Comparison of ENCODE assay signal across 8 cellular contexts in genomic region chr16:1983544-1984346, GRCh38. TPM values are rescaled to one million over a fixed set of nuclear protein-coding genes. Genes with fewer than 3 reads are reported as not detected.
DNase-seq lines count a peak whose midpoint lies in the region; ATAC-seq and TF ChIP-seq lines count a peak whose summit lies in the region.

TSS of gene GFER (plus strand) at chr16:1984193. CDS start at chr16:1984219, 26 bp downstream.

- no peaks in the 10 kb centered on the region for H3K36me3 ChIP-seq in CD4-positive, CD25-positive, alpha-beta regulatory T cell (ENCODE audit: control insufficient read depth, insufficient read depth, low read length)

- H3K4me1 ChIP-seq in CD4-positive, CD25-positive, alpha-beta regulatory T cell (ENCODE audit: control insufficient read depth, insufficient read depth, low read length, poor library complexity, severe bottlenecking): peaks cover 25% of the 10 kb centered on the region

- H3K27me3 ChIP-seq in CD4-positive, CD25-positive, alpha-beta regulatory T cell (ENCODE audit: control insufficient read depth, insufficient read depth, low read length): peaks cover 14% of the 10 kb centered on the region

- H3K36me3 Mint-ChIP-seq in CD4-positive, CD25-positive, alpha-beta regulatory T cell: no peaks in the 10 kb centered on the region

- peaks cover 0 to 2% (median 0%) of the 10 kb centered on the region in 7 donors for H3K9me3 Mint-ChIP-seq in CD4-positive, CD25-positive, alpha-beta regulatory T cell

- H3K4me3 ChIP-seq in CD4-positive, CD25-positive, alpha-beta regulatory T cell (ENCODE audit: low read depth, low read length): peak within 1 kb of the TSS; percentile 55

- peak within 1 kb of the TSS; percentile 80 to 92 (median 86) for H3K4me3 Mint-ChIP-seq in CD4-positive, CD25-positive, alpha-beta regulatory T cell

- peak within 1 kb of the TSS; percentile 60 for H3K27ac ChIP-seq in CD4-positive, CD25-positive, alpha-beta regulatory T cell (ENCODE audit: insufficient read depth, low read length, poor library complexity, severe bottlenecking)

- ATAC-seq in CD4-positive, CD25-positive, alpha-beta regulatory T cell (ENCODE audit: low read depth in 2 of 2): peak; percentile 71 to 76
- ATAC-seq in HG03280 (IDR thresholded peaks at IDR 0.05; ENCODE audit: unreplicated experiment): peak; percentile 79
- ATAC-seq in left lobe of liver: peak; percentile 89

- peak; percentile 93 for TF ChIP-seq POLR2A in GM19193 (IDR thresholded peaks at IDR 0.05; ENCODE audit: extremely low read depth, insufficient read depth, insufficient read length)

- DNase-seq in CD4-positive, CD25-positive, alpha-beta regulatory T cell: peak; percentile 53 to 69 (median 55)
- DNase-seq in NCI-H345 treated with DMSO at 0.1 percent for 48 hours (lab: John Stamatoyannopoulos, UW; ENCODE audit: unreplicated experiment) (peak; percentile 72), dermis microvascular lymphatic vessel endothelial cell (ENCODE audit: low read depth in 2 of 2) (peak; percentile 85 to 95), left lobe of liver (ENCODE audit: low spot score) (peak; percentile 94)
- peak; percentile 42 for DNase-seq in activated CD4-positive, alpha-beta T cell treated with anti-CD3 and anti-CD28 coated beads for 1 hour
- peak; percentile 71 to 72 for DNase-seq in stimulated activated CD4-positive, alpha-beta T cell treated with anti-CD3 and anti-CD28 coated beads, Interleukin-2, amount 100 ng/mL, for 48 hours

- no peaks in the 10 kb centered on the region for H3K9me3 ChIP-seq in CD4-positive, CD25-positive, alpha-beta regulatory T cell (ENCODE audit: control insufficient read depth in 2 of 2, low read length in 2 of 2)

- H3K27me3 Mint-ChIP-seq in CD4-positive, CD25-positive, alpha-beta regulatory T cell: peaks cover 38% of the 10 kb centered on the region

- H3K27ac Mint-ChIP-seq in CD4-positive, CD25-positive, alpha-beta regulatory T cell: peak within 1 kb of the TSS in 2 of 3 donors; percentile 62 to 76

- H3K4me1 Mint-ChIP-seq in CD4-positive, CD25-positive, alpha-beta regulatory T cell: peaks cover 0 to 23% (median 9%) of the 10 kb centered on the region in 4 donors

RNA-seq across cellular contexts. Expression of gene GFER, which starts in this region (rescaled TPM):
- total RNA-seq in CD4-positive, CD25-positive, alpha-beta regulatory T cell: 18.4 TPM
- polyA plus RNA-seq in CD4-positive, CD25-positive, alpha-beta regulatory T cell: 10 to 100 TPM; 30.5 to 45.5 (median 36.5) TPM
- total RNA-seq in dermis microvascular lymphatic vessel endothelial cell (9.7 and 10.3 TPM in 2 replicates), left lobe of liver (20.3 TPM)

Comparison
In these comparisons a context has a peak if more than half of its experiments do, and no peak if none do; other contexts are left out.
1. Peak in every context shown above with its lines: DNase-seq, ATAC-seq, H3K4me3 ChIP-seq and H3K27ac ChIP-seq.
2. DNase-seq: peak in every context shown above with its lines; median percentile 94 in left lobe of liver; 90 in dermis microvascular lymphatic vessel endothelial cell; 72 in NCI-H345 treated with DMSO at 0.1 percent for 48 hours; 72 in stimulated activated CD4-positive, alpha-beta T cell treated with anti-CD3 and anti-CD28 coated beads, Interleukin-2, amount 100 ng/mL, for 48 hours; 55 in CD4-positive, CD25-positive, alpha-beta regulatory T cell; 42 in activated CD4-positive, alpha-beta T cell treated with anti-CD3 and anti-CD28 coated beads for 1 hour.